ENCODE assay signal across 26 cellular contexts in the genomic region with DNA sequence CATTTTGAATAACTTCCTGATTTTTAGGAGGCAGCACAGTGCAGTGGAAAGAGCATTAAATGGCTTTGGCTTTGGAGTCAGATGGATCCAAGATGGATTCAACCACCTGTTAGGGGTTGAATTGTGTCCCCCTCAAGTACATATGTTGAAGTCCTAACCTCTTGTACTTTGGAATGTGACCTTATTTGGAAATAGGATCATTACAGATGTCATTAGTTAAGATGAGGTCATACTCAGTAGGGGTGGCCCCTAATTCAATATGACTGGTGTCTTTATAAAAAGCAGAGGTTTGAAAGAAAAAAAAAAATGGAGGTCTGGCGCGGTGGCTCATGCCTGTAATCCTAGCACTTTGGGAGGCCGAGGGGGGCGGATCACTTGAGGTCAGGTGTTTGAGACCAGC. TPM values are rescaled to one million over a fixed set of nuclear protein-coding genes. Genes with fewer than 3 reads are reported as not detected.
DNase-seq lines count a peak whose midpoint lies in the region; ATAC-seq, FAIRE-seq and TF ChIP-seq lines count a peak whose summit lies in the region.
"Had no signal": no experiment of that assay in that cellular context is flagged by ENCODE, and none has a peak within 500 bp of the region (broad histone marks: within the 10 kb centered on the region; RNA-seq: fewer than 3 reads in every experiment).

No MANE protein-coding gene starts in this region.

- H3K9me3 ChIP-seq in Panc1 (ENCODE audit: control insufficient read depth, insufficient read depth, low read depth, low read length) (no peaks in the 10 kb centered on the region), K562 (replicated peaks; ENCODE audit: control insufficient read depth, insufficient read depth, low read depth, low read length) (no peaks in the 10 kb centered on the region), liver (ENCODE audit: control insufficient read depth in 4 of 4, low read length in 3 of 4) (no peaks in the 10 kb centered on the region), stomach smooth muscle (ENCODE audit: control insufficient read depth in 2 of 2, low read length in 2 of 2) (no peaks in the 10 kb centered on the region)
- no peaks in the 10 kb centered on the region for H3K9me3 ChIP-seq in CD4-positive, alpha-beta memory T cell (ENCODE audit: control insufficient read depth in 1 of 2, low read length in 2 of 2)
- H3K9me3 ChIP-seq: Caco-2, HAP-1, upper lobe of right lung had no signal

- TF ChIP-seq EP300 in K562 (IDR thresholded peaks at IDR 0.05; ENCODE audit: low read length), result no peak

- CTCF ChIA-PET in Panc1 (lab: Charles Lee) (interaction anchor here (0.7 kb wide), 1 partner anchor 13 kb away, joined by 10 read pairs; no protein-coding TSS in a partner anchor), K562 (lab: Yijun Ruan, JAX; ENCODE audit: low intra/inter-chr PET ratio) (no interaction called here)
- CTCF ChIA-PET in CD4-positive, alpha-beta memory T cell (lab: Charles Lee; ENCODE audit: partially characterized antibody), result interaction anchor here (1.3 kb wide), 1 partner anchor 113 kb away, joined by 3 read pairs; no protein-coding TSS in a partner anchor

- no peak overlapping the region for H3K27ac Mint-ChIP-seq in CD4-positive, alpha-beta memory T cell
- H3K27ac Mint-ChIP-seq: activated naive CD8-positive, alpha-beta T cell treated with anti-CD3 and anti-CD28 coated beads, Interleukin-2, amount 10 ng/mL, durations not matched to agents 7 days and 5 days; stimulated activated naive CD8-positive, alpha-beta T cell treated with anti-CD3 and anti-CD28 coated beads, Interleukin-15, Interleukin-2, amounts not matched to agents 100 ng/mL and 50 ng/mL, for 24 hours had no signal

- H3K4me1 ChIP-seq in Panc1 (ENCODE audit: control insufficient read depth, insufficient read depth, low read length) (peaks cover 36% of the 10 kb centered on the region), K562 (replicated peaks in 1 of 2; ENCODE audit: control insufficient read depth in 2 of 2, insufficient read depth in 2 of 2, low read length in 2 of 2) (0 out of 5 replicates have a peak, but pooled peaks cover 0 to 5% of the 10 kb centered on the region in 2 experiments), liver (ENCODE audit: control insufficient read depth in 4 of 4, insufficient read depth in 4 of 4, low read length in 3 of 4) (peaks cover 5 to 29% (median 24%) of the 10 kb centered on the region in 4 donors), stomach smooth muscle (ENCODE audit: control insufficient read depth, insufficient read depth, low read length) (peaks cover 29% of the 10 kb centered on the region)
- H3K4me1 ChIP-seq in CD4-positive, alpha-beta memory T cell (ENCODE audit: insufficient read depth, low read length), result no peaks in the 10 kb centered on the region

- peak overlapping the region; percentile 28; the same call in 1 of the 2 replicates for H2AFZ ChIP-seq in K562 (ENCODE audit: low read depth, low read length)

- TF ChIP-seq RAD21 in K562 (CRISPR knock-in tag; conservative IDR thresholded peaks at IDR 0.05 in 1 of 2, IDR thresholded peaks at IDR 0.05 in 1 of 2) (no peak), liver (IDR thresholded peaks at IDR 0.05) (no peak)

- in situ Hi-C loops in Panc1 (cut with HindIII; ENCODE audit: low pct_unique_long_range_greater_than_20kb, low sequenced_read_pairs), result no loop called here
- in situ Hi-C loops in K562 (cut with MboI), result no loop called here

- intact Hi-C loops in Panc1 (cut with micrococcal nuclease; ENCODE audit: unreplicated experiment) (no loop called here), K562 (cut with micrococcal nuclease) (no loop called here)
- intact Hi-C loops in CD4-positive, alpha-beta memory T cell (cut with micrococcal nuclease), result no loop called here

- H3K4me3 Mint-ChIP-seq in CD4-positive, alpha-beta memory T cell, result no peak overlapping the region
- H3K4me3 Mint-ChIP-seq: activated naive CD8-positive, alpha-beta T cell treated with anti-CD3 and anti-CD28 coated beads, Interleukin-2, amount 10 ng/mL, durations not matched to agents 7 days and 5 days; stimulated activated naive CD8-positive, alpha-beta T cell treated with anti-CD3 and anti-CD28 coated beads, Interleukin-15, Interleukin-2, amounts not matched to agents 100 ng/mL and 50 ng/mL, for 24 hours had no signal

- no peak overlapping the region for H3K4me2 ChIP-seq in K562 (ENCODE audit: insufficient read depth, low read length)

- H3K9ac ChIP-seq in K562 (ENCODE audit: insufficient read depth in 1 of 2, low read depth in 2 of 2, low read length in 2 of 2), result no peak overlapping the region
- H3K9ac ChIP-seq in liver (ENCODE audit: low read depth in 1 of 2, low read length in 2 of 2), result no peak overlapping the region
- no peak overlapping the region for H3K9ac ChIP-seq in stomach smooth muscle (ENCODE audit: low read length in 2 of 2)

- no peak for FAIRE-seq in K562 (lab: Jason Lieb, UNC)
- FAIRE-seq: colon had no signal

- H3K36me3 ChIP-seq in Panc1 (ENCODE audit: control insufficient read depth, insufficient read depth, low read length), result no peaks in the 10 kb centered on the region
- H3K36me3 ChIP-seq in K562 (ENCODE audit: control insufficient read depth, insufficient read depth, low read length), result no peaks in the 10 kb centered on the region
- H3K36me3 ChIP-seq in liver (ENCODE audit: control insufficient read depth in 4 of 4, insufficient read depth in 3 of 4, low read depth in 1 of 4, low read length in 3 of 4), result no peaks in the 10 kb centered on the region
- H3K36me3 ChIP-seq in stomach smooth muscle (ENCODE audit: control insufficient read depth in 2 of 2, insufficient read depth in 2 of 2, low read length in 2 of 2), result no peaks in the 10 kb centered on the region
- H3K36me3 ChIP-seq in CD4-positive, alpha-beta memory T cell (ENCODE audit: insufficient read depth, low read length), result no peaks in the 10 kb centered on the region
- H3K36me3 ChIP-seq: upper lobe of right lung had no signal

- 78% methylated on average over 4 of the region's 4 CpGs for WGBS in K562 (ENCODE audit: insufficient coverage, low coverage, missing lambda C conversion rate)
- 95% methylated on average over 4 of the region's 4 CpGs for WGBS in liver

- no peaks in the 10 kb centered on the region for H3K79me2 ChIP-seq in K562 (ENCODE audit: control insufficient read depth, insufficient read depth, low read length)

- H3K4me3 ChIP-seq in Panc1 (ENCODE audit: low read depth in 2 of 2, low read length in 2 of 2) (no peak overlapping the region), K562 (no peak overlapping the region), liver (ENCODE audit: low read depth in 1 of 3, low read length in 3 of 3) (no peak overlapping the region), stomach smooth muscle (ENCODE audit: low read length in 2 of 2) (no peak overlapping the region)
- no peak overlapping the region for H3K4me3 ChIP-seq in CD4-positive, alpha-beta memory T cell (ENCODE audit: low read length in 2 of 2)
- H3K4me3 ChIP-seq: HAP-1, upper lobe of right lung had no signal

- no peak for TF ChIP-seq CTCF in Panc1 (IDR thresholded peaks at IDR 0.05)
- TF ChIP-seq CTCF in K562 (IDR thresholded peaks at IDR 0.05 in 2 of 3, conservative IDR thresholded peaks at IDR 0.05 in 1 of 3; ENCODE audit: insufficient read depth in 2 of 3, low read depth in 1 of 3, low read length in 3 of 3), result no peak
- no peak for TF ChIP-seq CTCF in liver (IDR thresholded peaks at IDR 0.05; ENCODE audit: low read depth, low read length, missing input control)

- peaks cover 0 to 2% (median 0%) of the 10 kb centered on the region in 8 donors for H3K9me3 Mint-ChIP-seq in CD4-positive, alpha-beta memory T cell
- H3K9me3 Mint-ChIP-seq: activated naive CD8-positive, alpha-beta T cell treated with anti-CD3 and anti-CD28 coated beads, Interleukin-2, amount 10 ng/mL, durations not matched to agents 7 days and 5 days; stimulated activated naive CD8-positive, alpha-beta T cell treated with anti-CD3 and anti-CD28 coated beads, Interleukin-15, Interleukin-2, amounts not matched to agents 100 ng/mL and 50 ng/mL, for 24 hours had no signal

- H3K27me3 ChIP-seq in Panc1 (ENCODE audit: control insufficient read depth, insufficient read depth, low read length) (no peaks in the 10 kb centered on the region), K562 (ENCODE audit: control insufficient read depth in 2 of 2, insufficient read depth in 2 of 2, low read length in 2 of 2) (no peaks in the 10 kb centered on the region), liver (ENCODE audit: control insufficient read depth in 4 of 4, insufficient read depth in 4 of 4, low read length in 3 of 4) (no peaks in the 10 kb centered on the region), stomach smooth muscle (ENCODE audit: control insufficient read depth in 1 of 2, insufficient read depth in 2 of 2, low read length in 2 of 2) (no peaks in the 10 kb centered on the region)
- H3K27me3 ChIP-seq in CD4-positive, alpha-beta memory T cell (ENCODE audit: insufficient read depth, low read length), result no peaks in the 10 kb centered on the region
- H3K27me3 ChIP-seq: upper lobe of right lung had no signal

- POLR2A ChIA-PET in Panc1 (lab: Charles Lee) (no interaction called here), K562 (lab: Yijun Ruan, JAX) (interaction anchor here (1.0 to 1.1 kb wide), 3 partner anchors 11 to 33 kb away, joined by 4 to 5 read pairs (median 4); a partner anchor contains a TSS)
- POLR2A ChIA-PET in CD4-positive, alpha-beta memory T cell (lab: Charles Lee; ENCODE audit: partially characterized antibody), result no interaction called here

- no peaks in the 10 kb centered on the region for H3K4me1 Mint-ChIP-seq in CD4-positive, alpha-beta memory T cell
- H3K4me1 Mint-ChIP-seq: activated naive CD8-positive, alpha-beta T cell treated with anti-CD3 and anti-CD28 coated beads, Interleukin-2, amount 10 ng/mL, durations not matched to agents 7 days and 5 days had no signal

- no peaks in the 10 kb centered on the region for H3K27me3 Mint-ChIP-seq in CD4-positive, alpha-beta memory T cell
- H3K27me3 Mint-ChIP-seq: activated naive CD8-positive, alpha-beta T cell treated with anti-CD3 and anti-CD28 coated beads, Interleukin-2, amount 10 ng/mL, durations not matched to agents 7 days and 5 days; stimulated activated naive CD8-positive, alpha-beta T cell treated with anti-CD3 and anti-CD28 coated beads, Interleukin-15, Interleukin-2, amounts not matched to agents 100 ng/mL and 50 ng/mL, for 24 hours had no signal

- no peak for DNase-seq in Panc1 (ENCODE audit: low read depth, low spot score)
- no peak for DNase-seq in K562 (ENCODE audit: extremely low read depth in 1 of 4, low spot score in 3 of 4)
- DNase-seq in superior temporal gyrus (ENCODE audit: extremely low spot score), result no peak
- no peak for DNase-seq in CD4-positive, alpha-beta memory T cell
- no peak for DNase-seq in NCI-H1092 treated with DMSO at 0.1 percent for 48 hours (lab: John Stamatoyannopoulos, UW)
- DNase-seq: activated CD8-positive, alpha-beta memory T cell treated with anti-CD3 and anti-CD28 coated beads for 24 hours; activated gamma-delta T cell; activated naive CD8-positive, alpha-beta T cell treated with anti-CD3 and anti-CD28 coated beads, Interleukin-2, amount 10 ng/mL, durations not matched to agents 7 days and 5 days; activated T-cell treated with anti-CD3 and anti-CD28 coated beads, Interleukin-2, amount 50 U/mL, for 1 hour; C1 segment of cervical spinal cord; Caco-2; DND-41; effector CD8-positive, alpha-beta T cell; NCI-H1417; NCI-H446 treated with DMSO at 0.1 percent for 48 hours; NCI-H82; posterior cingulate gyrus; T-helper 2 cell; upper lobe of right lung had no signal

- TF ChIP-seq POLR2A in K562 (conservative IDR thresholded peaks at IDR 0.05), result no peak

- no peak for ATAC-seq in Panc1
- ATAC-seq in K562, result no peak
- ATAC-seq: SK-N-SH treated with all-trans-retinoic acid at 6 μM for 48 hours, upper lobe of right lung had no signal

- no peaks in the 10 kb centered on the region for H4K20me1 ChIP-seq in K562 (replicated peaks; ENCODE audit: control insufficient read depth, insufficient read depth, low read length)

- BruUV-seq in Panc1 (replicated peaks; lab: Mats Ljungman, UMichigan) (no TSS peak), K562 (replicated peaks; lab: Mats Ljungman, UMichigan) (no TSS peak)

- H3K27ac ChIP-seq in Panc1 (ENCODE audit: low read length) (peak overlapping the region; percentile 99), K562 (ENCODE audit: extremely low read depth, low read depth, low read length) (no peak overlapping the region), liver (ENCODE audit: low read depth in 1 of 2, low read length in 2 of 2) (no peak overlapping the region), stomach smooth muscle (ENCODE audit: low read length) (peak overlapping the region; percentile 92)
- no peak overlapping the region for H3K27ac ChIP-seq in CD4-positive, alpha-beta memory T cell (ENCODE audit: low read depth, low read length)
- H3K27ac ChIP-seq: epithelial cell of prostate, upper lobe of right lung had no signal

- H3K9me1 ChIP-seq in K562 (ENCODE audit: control insufficient read depth, insufficient read depth, low read length), result no peaks in the 10 kb centered on the region

- H3K36me3 Mint-ChIP-seq in CD4-positive, alpha-beta memory T cell, result peaks cover 6 to 8% of the 10 kb centered on the region in 2 donors

RNA-seq across cellular contexts. Expression of a gene that starts 18.8 kb away (rescaled TPM):
- total RNA-seq in Panc1 (2021; ENCODE audit: unreplicated experiment) (290 TPM), K562 (2014; rRNA removed) (314 and 449 TPM in 2 replicates), K562 (2014; rRNA removed; fragmentation: Illumina TruSeq; extraction: Trizol) (338 and 468 TPM in 2 replicates), K562 (2015; rRNA removed; fragmentation: Illumina TruSeq; extraction: Trizol) (543 and 551 TPM in 2 replicates), K562 (2021) (458 and 490 TPM in 2 replicates), liver (100 to 1,000 TPM in 1 of 2 donors, 10 to 100 TPM in 1; 57.0 to 110 TPM)
- 456 TPM for polyA plus RNA-seq in Panc1 (2012; ENCODE audit: insufficient read length)
- total RNA-seq in K562 (2011; cell fraction: chromatin; rRNA removed; ENCODE audit: low replicate concordance), result 68.0 and 106 TPM in 2 replicates
- 128 and 131 TPM in 2 replicates for total RNA-seq in K562 (2011; cell fraction: nucleolus; rRNA removed)
- total RNA-seq in K562 (2011; cell fraction: nucleoplasm; rRNA removed), result 147 and 211 TPM in 2 replicates
- polyA plus RNA-seq in K562 (2011; rRNA removed) (372 and 445 TPM in 2 replicates), K562 (2014; fragmentation: Illumina TruSeq; extraction: Trizol) (845 and 851 TPM in 2 replicates), K562 (2014; fragmentation: Nextera tagmentation; extraction: Ambion mirVana) (1,000 to 10,000 TPM; 1,200 to 1,208 TPM), K562 (2014; rRNA removed) (377 and 575 TPM in 2 replicates), liver (100 to 1,000 TPM; 231 to 294 TPM)
- 857 and 961 TPM in 2 replicates for polyA plus RNA-seq in K562 (2011; cell fraction: cytosol; rRNA removed)
- 343 and 358 TPM in 2 replicates for polyA plus RNA-seq in K562 (2011; cell fraction: nucleus; rRNA removed)
- polyA plus RNA-seq in K562 (2012), result 869 and 1,024 TPM in 2 replicates
- 585 and 751 TPM in 2 replicates for polyA minus RNA-seq in K562 (2011; rRNA and poly(A)+ RNA removed)
- 326 and 340 TPM in 2 replicates for polyA minus RNA-seq in K562 (2011; cell fraction: cytosol; rRNA and poly(A)+ RNA removed)
- polyA minus RNA-seq in K562 (2011; cell fraction: nucleus; rRNA and poly(A)+ RNA removed), result 72.2 and 129 TPM in 2 replicates
- total RNA-seq in CD4-positive, alpha-beta memory T cell, result 100 to 1,000 TPM; 238 to 246 TPM
- polyA plus RNA-seq in CD4-positive, alpha-beta memory T cell, result 100 to 1,000 TPM; 519 to 581 TPM

RNA-seq across cellular contexts. Expression of a gene that starts 30.9 kb away (rescaled TPM):
- 29.5 TPM for total RNA-seq in Panc1 (2021; ENCODE audit: unreplicated experiment)
- polyA plus RNA-seq in Panc1 (2012; ENCODE audit: insufficient read length), result 15.8 TPM
- 37.6 and 52.5 TPM in 2 replicates for total RNA-seq in K562 (2011; cell fraction: chromatin; rRNA removed; ENCODE audit: low replicate concordance)
- 22.0 and 24.5 TPM in 2 replicates for total RNA-seq in K562 (2011; cell fraction: nucleolus; rRNA removed)
- total RNA-seq in K562 (2011; cell fraction: nucleoplasm; rRNA removed), result 48.6 and 75.5 TPM in 2 replicates
- total RNA-seq in K562 (2014; rRNA removed), result 8.5 and 10.6 TPM in 2 replicates
- total RNA-seq in K562 (2014; rRNA removed; fragmentation: Illumina TruSeq; extraction: Trizol), result 16.7 and 17.8 TPM in 2 replicates
- total RNA-seq in K562 (2015; rRNA removed; fragmentation: Illumina TruSeq; extraction: Trizol), result 12.3 and 13.8 TPM in 2 replicates
- 20.7 and 23.8 TPM in 2 replicates for total RNA-seq in K562 (2021)
- polyA plus RNA-seq in K562 (2011; rRNA removed), result 20.9 and 23.0 TPM in 2 replicates
- polyA plus RNA-seq in K562 (2011; cell fraction: cytosol; rRNA removed), result 13.1 and 21.3 TPM in 2 replicates
- polyA plus RNA-seq in K562 (2011; cell fraction: nucleus; rRNA removed), result 24.3 and 25.6 TPM in 2 replicates
- polyA plus RNA-seq in K562 (2012), result 11.9 and 18.6 TPM in 2 replicates
- polyA plus RNA-seq in K562 (2014; fragmentation: Illumina TruSeq; extraction: Trizol), result 20.8 and 22.0 TPM in 2 replicates
- polyA plus RNA-seq in K562 (2014; fragmentation: Nextera tagmentation; extraction: Ambion mirVana), result 10 to 100 TPM; 28.9 to 30.4 TPM
- 18.4 and 23.5 TPM in 2 replicates for polyA plus RNA-seq in K562 (2014; rRNA removed)
- 20.8 and 32.8 TPM in 2 replicates for polyA minus RNA-seq in K562 (2011; rRNA and poly(A)+ RNA removed)
- polyA minus RNA-seq in K562 (2011; cell fraction: cytosol; rRNA and poly(A)+ RNA removed), result 12.7 and 28.9 TPM in 2 replicates
- 9.7 and 15.9 TPM in 2 replicates for polyA minus RNA-seq in K562 (2011; cell fraction: nucleus; rRNA and poly(A)+ RNA removed)
- total RNA-seq in liver, result 10 to 100 TPM in 1 of 2 donors, 1 to 10 TPM in 1; 5.3 to 14.5 TPM
- polyA plus RNA-seq in liver, result 10 to 100 TPM in 1 of 2 donors, 1 to 10 TPM in 1; 5.6 to 14.1 TPM
- total RNA-seq in CD4-positive, alpha-beta memory T cell, result 10 to 100 TPM; 26.8 to 35.8 TPM
- 10 to 100 TPM; 16.3 to 16.4 TPM for polyA plus RNA-seq in CD4-positive, alpha-beta memory T cell

Comparison
In these comparisons a context has a peak if more than half of its experiments do, and no peak if none do; other contexts are left out.
1. H3K27ac ChIP-seq: peak in Panc1 (single experiment) and stomach smooth muscle (single experiment); none in K562 (single experiment), liver (0 of 2) and CD4-positive, alpha-beta memory T cell (single experiment).